ENCODE assay signal across 1 cellular context in the genomic region with DNA sequence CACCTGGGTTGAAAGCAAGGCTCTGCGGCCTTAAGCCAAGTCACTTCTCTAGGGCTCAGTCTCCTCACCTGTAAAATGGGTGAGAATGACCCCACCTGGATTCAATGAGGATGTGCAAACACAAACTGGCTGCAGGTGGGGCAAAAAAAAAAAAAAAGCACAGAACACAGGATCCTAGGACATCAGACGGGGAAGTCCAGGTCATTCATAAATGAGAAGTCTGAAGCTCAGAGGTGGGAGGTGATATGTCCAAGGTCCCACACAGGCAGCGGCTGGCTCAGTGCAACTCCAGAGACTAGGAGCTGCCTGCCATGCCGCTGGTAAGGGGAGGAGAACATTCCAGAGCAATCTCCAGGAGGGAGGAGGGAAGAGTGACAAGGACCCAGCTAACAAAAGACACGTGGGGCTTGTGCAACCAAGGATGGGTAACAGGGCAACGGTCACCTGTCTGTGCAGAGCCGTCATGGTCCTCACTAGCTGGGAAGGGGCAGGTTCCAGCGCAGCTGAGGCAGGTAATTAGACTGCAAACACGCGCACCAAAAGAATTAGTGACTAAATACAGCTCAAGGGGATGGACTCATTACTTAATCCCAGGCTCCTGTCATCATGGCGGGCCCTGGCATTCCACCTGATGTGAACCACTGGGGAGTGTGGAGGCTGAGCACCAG.
TF ChIP-seq lines count a peak whose summit lies in the region.

No MANE protein-coding gene starts in this region.

TF ChIP-seq in HepG2, 621 proteins besides CTCF, POLR2A, EP300 and RAD21 (continued from another document and continues in another):
- TF ChIP-seq ZNF264 (CRISPR knock-in tag; IDR thresholded peaks at IDR 0.05), result peak; percentile 67; the same call in 1 of the 2 replicates
- TF ChIP-seq RXRA (CRISPR knock-in tag; IDR thresholded peaks at IDR 0.05), result peak; percentile 71; the same call in 1 of the 2 replicates
- peak; percentile 79 for TF ChIP-seq SP4 (CRISPR knock-in tag; IDR thresholded peaks at IDR 0.05)
- TF ChIP-seq SALL1 (CRISPR knock-in tag; IDR thresholded peaks at IDR 0.05), result peak; percentile 90
- TF ChIP-seq ZNF232 (CRISPR knock-in tag; IDR thresholded peaks at IDR 0.05; ENCODE audit: borderline replicate concordance), result peak; percentile 80; the same call in 1 of the 2 replicates
- TF ChIP-seq ZNF543 (CRISPR knock-in tag; IDR thresholded peaks at IDR 0.05), result peak; percentile 52; the same call in 1 of the 2 replicates
- TF ChIP-seq, protein P1, sequence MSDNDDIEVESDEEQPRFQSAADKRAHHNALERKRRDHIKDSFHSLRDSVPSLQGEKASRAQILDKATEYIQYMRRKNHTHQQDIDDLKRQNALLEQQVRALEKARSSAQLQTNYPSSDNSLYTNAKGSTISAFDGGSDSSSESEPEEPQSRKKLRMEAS (IDR thresholded peaks at IDR 0.05), result peak; percentile 98
- TF ChIP-seq, protein P2, sequence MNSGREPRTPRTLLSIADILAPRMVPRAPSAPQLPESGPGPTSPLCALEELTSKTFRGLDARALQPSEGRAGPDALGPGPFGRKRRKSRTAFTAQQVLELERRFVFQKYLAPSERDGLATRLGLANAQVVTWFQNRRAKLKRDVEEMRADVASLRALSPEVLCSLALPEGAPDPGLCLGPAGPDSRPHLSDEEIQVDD (CRISPR knock-in tag; IDR thresholded peaks at IDR 0.05; ENCODE audit: borderline replicate concordance), result peak; percentile 57; the same call in 1 of the 2 replicates
- TF ChIP-seq MIER3 (CRISPR knock-in tag; IDR thresholded peaks at IDR 0.05; ENCODE audit: borderline replicate concordance), result peak; percentile 70; the same call in 1 of the 2 replicates
- TF ChIP-seq CEBPB (IDR thresholded peaks at IDR 0.05; ENCODE audit: borderline replicate concordance, low read depth, low read length), result peak; percentile 82; the same call in 1 of the 2 replicates
- TF ChIP-seq ISL2 (CRISPR knock-in tag; IDR thresholded peaks at IDR 0.05), result peak; percentile 42; the same call in 1 of the 2 replicates
- TF ChIP-seq KLF11 (CRISPR knock-in tag; IDR thresholded peaks at IDR 0.05), result 0 out of 2 replicates have a peak, but pooled peaks have one; percentile 46
- TF ChIP-seq NFIB (CRISPR knock-in tag; IDR thresholded peaks at IDR 0.05; ENCODE audit: borderline replicate concordance), result no peak
- no peak for TF ChIP-seq NFE2 (CRISPR knock-in tag; IDR thresholded peaks at IDR 0.05)
- TF ChIP-seq ZNF546 (CRISPR knock-in tag; conservative IDR thresholded peaks at IDR 0.05), result 0 out of 2 replicates have a peak, but pooled peaks have one; percentile 33
- TF ChIP-seq, protein P3, sequence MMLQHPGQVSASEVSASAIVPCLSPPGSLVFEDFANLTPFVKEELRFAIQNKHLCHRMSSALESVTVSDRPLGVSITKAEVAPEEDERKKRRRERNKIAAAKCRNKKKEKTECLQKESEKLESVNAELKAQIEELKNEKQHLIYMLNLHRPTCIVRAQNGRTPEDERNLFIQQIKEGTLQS (CRISPR knock-in tag; IDR thresholded peaks at IDR 0.05), result no peak
- TF ChIP-seq STAT5B (CRISPR knock-in tag; IDR thresholded peaks at IDR 0.05), result no peak
- peak; percentile 63 for TF ChIP-seq SAP130 (CRISPR knock-in tag; IDR thresholded peaks at IDR 0.05; ENCODE audit: low read depth)
- peak; percentile 81; the same call in 1 of the 2 replicates for TF ChIP-seq CHD4 (IDR thresholded peaks at IDR 0.05; ENCODE audit: borderline replicate concordance, low read length)
- TF ChIP-seq, protein P4, sequence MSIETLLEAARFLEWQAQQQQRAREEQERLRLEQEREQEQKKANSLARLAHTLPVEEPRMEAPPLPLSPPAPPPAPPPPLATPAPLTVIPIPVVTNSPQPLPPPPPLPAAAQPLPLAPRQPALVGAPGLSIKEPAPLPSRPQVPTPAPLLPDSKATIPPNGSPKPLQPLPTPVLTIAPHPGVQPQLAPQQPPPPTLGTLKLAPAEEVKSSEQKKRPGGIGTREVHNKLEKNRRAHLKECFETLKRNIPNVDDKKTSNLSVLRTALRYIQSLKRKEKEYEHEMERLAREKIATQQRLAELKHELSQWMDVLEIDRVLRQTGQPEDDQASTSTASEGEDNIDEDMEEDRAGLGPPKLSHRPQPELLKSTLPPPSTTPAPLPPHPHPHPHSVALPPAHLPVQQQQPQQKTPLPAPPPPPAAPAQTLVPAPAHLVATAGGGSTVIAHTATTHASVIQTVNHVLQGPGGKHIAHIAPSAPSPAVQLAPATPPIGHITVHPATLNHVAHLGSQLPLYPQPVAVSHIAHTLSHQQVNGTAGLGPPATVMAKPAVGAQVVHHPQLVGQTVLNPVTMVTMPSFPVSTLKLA (IDR thresholded peaks at IDR 0.05), result peak; percentile 76
- peak; percentile 81 for TF ChIP-seq ZNF792 (CRISPR knock-in tag; IDR thresholded peaks at IDR 0.05)
- TF ChIP-seq CREM (IDR thresholded peaks at IDR 0.05), result peak; percentile 29; the same call in 1 of the 2 replicates
- TF ChIP-seq CREM (CRISPR knock-in tag; IDR thresholded peaks at IDR 0.05), result no peak
- TF ChIP-seq HDAC1 (CRISPR knock-in tag; IDR thresholded peaks at IDR 0.05), result peak; percentile 60
- no peak for TF ChIP-seq TBX3 (IDR thresholded peaks at IDR 0.05; ENCODE audit: borderline replicate concordance)
- TF ChIP-seq SIN3A (IDR thresholded peaks at IDR 0.05; ENCODE audit: borderline replicate concordance, low read depth, low read length), result no peak
- 0 out of 2 replicates have a peak, but pooled peaks have one; percentile 26 for TF ChIP-seq ERF (CRISPR knock-in tag; IDR thresholded peaks at IDR 0.05)
- TF ChIP-seq ZNF451 (CRISPR knock-in tag; IDR thresholded peaks at IDR 0.05), result peak; percentile 60; the same call in 1 of the 2 replicates
- peak; percentile 92 for TF ChIP-seq HNF4G (IDR thresholded peaks at IDR 0.05; ENCODE audit: borderline replicate concordance, low read depth, low read length)
- 0 out of 2 replicates have a peak, but pooled peaks have one; percentile 34 for TF ChIP-seq HNF4G (CRISPR knock-in tag; IDR thresholded peaks at IDR 0.05; ENCODE audit: borderline replicate concordance, low read depth)
- no peak for TF ChIP-seq SIX1 (CRISPR knock-in tag; IDR thresholded peaks at IDR 0.05; ENCODE audit: borderline replicate concordance)
- peak; percentile 58 for TF ChIP-seq XRCC5 (optimal IDR thresholded peaks at IDR 0.05; ENCODE audit: low read length)
- TF ChIP-seq ZFP90 (CRISPR knock-in tag; IDR thresholded peaks at IDR 0.05; ENCODE audit: borderline replicate concordance), result peak; percentile 21; the same call in 1 of the 2 replicates
- TF ChIP-seq, protein P5, sequence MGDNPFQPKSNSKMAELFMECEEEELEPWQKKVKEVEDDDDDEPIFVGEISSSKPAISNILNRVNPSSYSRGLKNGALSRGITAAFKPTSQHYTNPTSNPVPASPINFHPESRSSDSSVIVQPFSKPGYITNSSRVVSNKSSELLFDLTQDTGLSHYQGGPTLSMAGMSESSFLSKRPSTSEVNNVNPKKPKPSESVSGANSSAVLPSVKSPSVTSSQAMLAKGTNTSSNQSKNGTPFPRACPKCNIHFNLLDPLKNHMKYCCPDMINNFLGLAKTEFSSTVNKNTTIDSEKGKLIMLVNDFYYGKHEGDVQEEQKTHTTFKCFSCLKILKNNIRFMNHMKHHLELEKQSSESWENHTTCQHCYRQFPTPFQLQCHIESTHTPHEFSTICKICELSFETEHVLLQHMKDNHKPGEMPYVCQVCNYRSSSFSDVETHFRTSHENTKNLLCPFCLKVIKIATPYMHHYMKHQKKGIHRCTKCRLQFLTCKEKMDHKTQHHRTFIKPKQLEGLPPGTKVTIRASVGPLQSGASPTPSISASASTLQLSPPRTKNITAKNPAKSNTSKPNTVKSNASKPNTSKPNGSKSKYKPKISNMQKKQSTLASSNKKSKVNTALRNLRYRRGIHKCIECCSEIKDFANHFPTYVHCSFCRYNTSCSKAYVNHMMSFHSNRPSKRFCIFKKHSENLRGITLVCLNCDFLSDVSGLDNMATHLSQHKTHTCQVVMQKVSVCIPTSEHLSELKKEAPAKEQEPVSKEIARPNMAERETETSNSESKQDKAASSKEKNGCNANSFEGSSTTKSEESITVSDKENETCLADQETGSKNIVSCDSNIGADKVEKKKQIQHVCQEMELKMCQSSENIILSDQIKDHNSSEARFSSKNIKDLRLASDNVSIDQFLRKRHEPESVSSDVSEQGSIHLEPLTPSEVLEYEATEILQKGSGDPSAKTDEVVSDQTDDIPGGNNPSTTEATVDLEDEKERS (CRISPR knock-in tag; IDR thresholded peaks at IDR 0.05), result 0 out of 2 replicates have a peak, but pooled peaks have one; percentile 31
- 0 out of 2 replicates have a peak, but pooled peaks have one; percentile 33 for TF ChIP-seq THAP11 (CRISPR knock-in tag; IDR thresholded peaks at IDR 0.05)
- TF ChIP-seq REPIN1 (CRISPR knock-in tag; IDR thresholded peaks at IDR 0.05; ENCODE audit: borderline replicate concordance, low read depth), result peak; percentile 66; the same call in 1 of the 2 replicates
- TF ChIP-seq, protein P6, sequence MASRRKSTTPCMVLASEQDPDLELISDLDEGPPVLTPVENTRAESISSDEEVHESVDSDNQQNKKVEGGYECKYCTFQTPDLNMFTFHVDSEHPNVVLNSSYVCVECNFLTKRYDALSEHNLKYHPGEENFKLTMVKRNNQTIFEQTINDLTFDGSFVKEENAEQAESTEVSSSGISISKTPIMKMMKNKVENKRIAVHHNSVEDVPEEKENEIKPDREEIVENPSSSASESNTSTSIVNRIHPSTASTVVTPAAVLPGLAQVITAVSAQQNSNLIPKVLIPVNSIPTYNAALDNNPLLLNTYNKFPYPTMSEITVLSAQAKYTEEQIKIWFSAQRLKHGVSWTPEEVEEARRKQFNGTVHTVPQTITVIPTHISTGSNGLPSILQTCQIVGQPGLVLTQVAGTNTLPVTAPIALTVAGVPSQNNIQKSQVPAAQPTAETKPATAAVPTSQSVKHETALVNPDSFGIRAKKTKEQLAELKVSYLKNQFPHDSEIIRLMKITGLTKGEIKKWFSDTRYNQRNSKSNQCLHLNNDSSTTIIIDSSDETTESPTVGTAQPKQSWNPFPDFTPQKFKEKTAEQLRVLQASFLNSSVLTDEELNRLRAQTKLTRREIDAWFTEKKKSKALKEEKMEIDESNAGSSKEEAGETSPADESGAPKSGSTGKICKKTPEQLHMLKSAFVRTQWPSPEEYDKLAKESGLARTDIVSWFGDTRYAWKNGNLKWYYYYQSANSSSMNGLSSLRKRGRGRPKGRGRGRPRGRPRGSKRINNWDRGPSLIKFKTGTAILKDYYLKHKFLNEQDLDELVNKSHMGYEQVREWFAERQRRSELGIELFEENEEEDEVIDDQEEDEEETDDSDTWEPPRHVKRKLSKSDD (CRISPR knock-in tag; IDR thresholded peaks at IDR 0.05; ENCODE audit: low read depth), result peak; percentile 87
- TF ChIP-seq, protein P7, sequence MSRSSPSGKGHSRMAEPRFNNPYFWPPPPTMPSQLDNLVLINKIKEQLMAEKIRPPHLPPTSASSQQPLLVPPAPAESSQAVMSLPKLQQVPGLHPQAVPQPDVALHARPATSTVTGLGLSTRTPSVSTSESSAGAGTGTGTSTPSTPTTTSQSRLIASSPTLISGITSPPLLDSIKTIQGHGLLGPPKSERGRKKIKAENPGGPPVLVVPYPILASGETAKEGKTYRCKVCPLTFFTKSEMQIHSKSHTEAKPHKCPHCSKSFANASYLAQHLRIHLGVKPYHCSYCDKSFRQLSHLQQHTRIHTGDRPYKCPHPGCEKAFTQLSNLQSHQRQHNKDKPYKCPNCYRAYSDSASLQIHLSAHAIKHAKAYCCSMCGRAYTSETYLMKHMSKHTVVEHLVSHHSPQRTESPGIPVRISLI (CRISPR knock-in tag; IDR thresholded peaks at IDR 0.05; ENCODE audit: borderline replicate concordance), result peak; percentile 88
- no peak for TF ChIP-seq ZBTB21 (CRISPR knock-in tag; IDR thresholded peaks at IDR 0.05)
- peak; percentile 72 for TF ChIP-seq IKZF4 (CRISPR knock-in tag; IDR thresholded peaks at IDR 0.05; ENCODE audit: borderline replicate concordance, low read depth, not compliant biosample characterization)
- TF ChIP-seq, protein P8, sequence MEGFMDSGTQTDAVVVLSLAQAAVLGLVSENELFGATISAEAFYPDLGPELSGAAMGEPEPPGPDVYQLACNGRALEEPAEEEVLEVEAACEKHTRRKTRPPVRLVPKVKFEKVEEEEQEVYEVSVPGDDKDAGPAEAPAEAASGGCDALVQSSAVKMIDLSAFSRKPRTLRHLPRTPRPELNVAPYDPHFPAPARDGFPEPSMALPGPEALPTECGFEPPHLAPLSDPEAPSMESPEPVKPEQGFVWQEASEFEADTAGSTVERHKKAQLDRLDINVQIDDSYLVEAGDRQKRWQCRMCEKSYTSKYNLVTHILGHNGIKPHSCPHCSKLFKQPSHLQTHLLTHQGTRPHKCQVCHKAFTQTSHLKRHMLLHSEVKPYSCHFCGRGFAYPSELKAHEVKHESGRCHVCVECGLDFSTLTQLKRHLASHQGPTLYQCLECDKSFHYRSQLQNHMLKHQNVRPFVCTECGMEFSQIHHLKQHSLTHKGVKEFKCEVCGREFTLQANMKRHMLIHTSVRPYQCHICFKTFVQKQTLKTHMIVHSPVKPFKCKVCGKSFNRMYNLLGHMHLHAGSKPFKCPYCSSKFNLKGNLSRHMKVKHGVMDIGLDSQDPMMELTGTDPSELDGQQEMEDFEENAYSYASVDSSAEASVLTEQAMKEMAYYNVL (CRISPR knock-in tag; IDR thresholded peaks at IDR 0.05; ENCODE audit: borderline replicate concordance), result peak; percentile 50; the same call in 1 of the 2 replicates
- TF ChIP-seq NR2C2 (CRISPR knock-in tag; IDR thresholded peaks at IDR 0.05; ENCODE audit: borderline replicate concordance), result no peak
- TF ChIP-seq, protein P9, sequence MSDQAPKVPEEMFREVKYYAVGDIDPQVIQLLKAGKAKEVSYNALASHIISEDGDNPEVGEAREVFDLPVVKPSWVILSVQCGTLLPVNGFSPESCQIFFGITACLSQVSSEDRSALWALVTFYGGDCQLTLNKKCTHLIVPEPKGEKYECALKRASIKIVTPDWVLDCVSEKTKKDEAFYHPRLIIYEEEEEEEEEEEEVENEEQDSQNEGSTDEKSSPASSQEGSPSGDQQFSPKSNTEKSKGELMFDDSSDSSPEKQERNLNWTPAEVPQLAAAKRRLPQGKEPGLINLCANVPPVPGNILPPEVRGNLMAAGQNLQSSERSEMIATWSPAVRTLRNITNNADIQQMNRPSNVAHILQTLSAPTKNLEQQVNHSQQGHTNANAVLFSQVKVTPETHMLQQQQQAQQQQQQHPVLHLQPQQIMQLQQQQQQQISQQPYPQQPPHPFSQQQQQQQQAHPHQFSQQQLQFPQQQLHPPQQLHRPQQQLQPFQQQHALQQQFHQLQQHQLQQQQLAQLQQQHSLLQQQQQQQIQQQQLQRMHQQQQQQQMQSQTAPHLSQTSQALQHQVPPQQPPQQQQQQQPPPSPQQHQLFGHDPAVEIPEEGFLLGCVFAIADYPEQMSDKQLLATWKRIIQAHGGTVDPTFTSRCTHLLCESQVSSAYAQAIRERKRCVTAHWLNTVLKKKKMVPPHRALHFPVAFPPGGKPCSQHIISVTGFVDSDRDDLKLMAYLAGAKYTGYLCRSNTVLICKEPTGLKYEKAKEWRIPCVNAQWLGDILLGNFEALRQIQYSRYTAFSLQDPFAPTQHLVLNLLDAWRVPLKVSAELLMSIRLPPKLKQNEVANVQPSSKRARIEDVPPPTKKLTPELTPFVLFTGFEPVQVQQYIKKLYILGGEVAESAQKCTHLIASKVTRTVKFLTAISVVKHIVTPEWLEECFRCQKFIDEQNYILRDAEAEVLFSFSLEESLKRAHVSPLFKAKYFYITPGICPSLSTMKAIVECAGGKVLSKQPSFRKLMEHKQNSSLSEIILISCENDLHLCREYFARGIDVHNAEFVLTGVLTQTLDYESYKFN (CRISPR knock-in tag; conservative IDR thresholded peaks at IDR 0.05), result peak; percentile 69
- no peak for TF ChIP-seq TCF7 (IDR thresholded peaks at IDR 0.05; ENCODE audit: low read depth)
- no peak for TF ChIP-seq ZNF432 (CRISPR knock-in tag; IDR thresholded peaks at IDR 0.05; ENCODE audit: borderline replicate concordance)
- no peak for TF ChIP-seq NFYB (CRISPR knock-in tag; IDR thresholded peaks at IDR 0.05)
